In the genomic region with DNA sequence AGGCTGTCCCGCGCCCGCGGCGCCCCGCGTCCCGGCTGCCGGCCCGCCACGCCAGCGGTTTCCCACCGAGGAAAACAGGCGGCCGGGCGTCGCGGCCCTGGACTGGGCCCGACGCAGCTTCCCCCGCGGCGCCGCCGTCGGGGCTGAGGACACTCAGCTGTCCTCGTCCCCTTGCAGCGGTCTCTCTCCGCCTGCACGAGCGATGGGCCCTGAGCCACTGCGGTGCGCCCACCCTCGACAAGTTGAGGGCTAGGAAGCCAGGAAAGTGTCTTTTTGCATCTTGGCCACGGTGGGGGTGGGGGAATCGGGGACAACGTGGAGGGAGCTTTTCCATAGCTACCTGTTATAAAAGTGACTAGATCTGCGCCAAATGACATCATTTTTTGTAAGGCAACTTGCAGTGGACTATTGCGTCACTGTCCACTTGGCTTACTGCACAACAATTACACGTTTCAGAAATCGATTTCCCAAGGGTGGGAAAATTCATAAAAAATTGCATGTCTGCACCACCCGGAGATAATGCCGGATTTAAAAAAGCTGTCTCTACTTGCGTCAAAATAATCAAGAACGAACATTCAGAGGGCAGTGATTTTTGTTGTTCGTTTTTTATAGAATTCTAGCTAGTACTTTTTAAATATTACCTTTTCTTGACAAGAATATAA, we compare ENCODE assay signal across 8 cellular contexts. TPM values are rescaled to one million over a fixed set of nuclear protein-coding genes. Genes with fewer than 3 reads are reported as not detected.
DNase-seq lines count a peak whose midpoint lies in the region; ATAC-seq and TF ChIP-seq lines count a peak whose summit lies in the region.

No MANE protein-coding gene starts in this region.

- no peak for TF ChIP-seq CTCF in ascending aorta (IDR thresholded peaks at IDR 0.05)

- H3K4me2 ChIP-seq in skeletal muscle satellite cell (ENCODE audit: low read length): peak overlapping the region; percentile 82

- H3K4me3 ChIP-seq in ascending aorta: peak overlapping the region; percentile 75 to 94
- H3K4me3 ChIP-seq in iPS-18c (ENCODE audit: insufficient read depth, low read depth, low read length): peak overlapping the region; percentile 79
- peak overlapping the region; percentile 75 for H3K4me3 ChIP-seq in skeletal muscle satellite cell (ENCODE audit: low read length)

- peak overlapping the region; percentile 93 to 96 for H3K27ac ChIP-seq in ascending aorta

- H3K9me3 ChIP-seq in ascending aorta (no peaks in the 10 kb centered on the region), iPS-18c (ENCODE audit: control insufficient read depth, insufficient read depth, low read length) (no peaks in the 10 kb centered on the region), skeletal muscle satellite cell (replicated peaks; ENCODE audit: low read length) (no peaks in the 10 kb centered on the region)

- peak overlapping the region; percentile 90 for H3K9ac ChIP-seq in skeletal muscle satellite cell (ENCODE audit: low read depth, low read length)

- DNase-seq in Right ventricle myocardium superior (no peak), cardiac septum (ENCODE audit: low spot score) (no peak), NCI-H1417 (lab: John Stamatoyannopoulos, UW) (peak in 2 of 3 experiments; percentile 40 to 90), ascending aorta (ENCODE audit: low spot score in 2 of 2) (peak in 1 of 2 donors; percentile 66), NCI-H128 (lab: John Stamatoyannopoulos, UW; ENCODE audit: unreplicated experiment) (no peak)

- intact Hi-C loops in Right ventricle myocardium superior (cut with DNase I): no loop called here
- intact Hi-C loops in cardiac septum (cut with DNase I): loop anchor here (2.0 to 10.0 kb wide), 4 partner anchors 29 to 359 kb away; a partner anchor contains a TSS
- intact Hi-C loops in ascending aorta (cut with DNase I): loop anchor here (1.0 to 10.0 kb wide), 4 partner anchors 28 to 281 kb away; a partner anchor contains a TSS

- ATAC-seq in Right ventricle myocardium superior (ENCODE audit: poor library complexity): peak; percentile 56
- peak; percentile 36 for ATAC-seq in HG02642 (IDR thresholded peaks at IDR 0.05; ENCODE audit: poor library complexity, unreplicated experiment)

- no peaks in the 10 kb centered on the region for H3K36me3 ChIP-seq in ascending aorta
- no peaks in the 10 kb centered on the region for H3K36me3 ChIP-seq in skeletal muscle satellite cell (ENCODE audit: insufficient read depth, low read length)

- H3K27me3 ChIP-seq in ascending aorta (no peaks in the 10 kb centered on the region), skeletal muscle satellite cell (ENCODE audit: control insufficient read depth, insufficient read depth, low read length) (no peaks in the 10 kb centered on the region)

- H3K4me1 ChIP-seq in ascending aorta: no peaks in the 10 kb centered on the region
- no peaks in the 10 kb centered on the region for H3K4me1 ChIP-seq in skeletal muscle satellite cell (ENCODE audit: control insufficient read depth, insufficient read depth, low read length)

RNA-seq across cellular contexts. Expression of a gene that starts 1.1 kb away (rescaled TPM):
- total RNA-seq in Right ventricle myocardium superior (5.8 TPM), cardiac septum (5.1 TPM), ascending aorta (3.1 TPM)
- 7.1 and 7.2 TPM in 2 replicates for total RNA-seq in skeletal muscle satellite cell (2012; rRNA removed)

RNA-seq across cellular contexts. Expression of a gene that starts 28.9 kb away (rescaled TPM):
- total RNA-seq in Right ventricle myocardium superior (64.4 TPM), cardiac septum (105 TPM), ascending aorta (60.7 TPM)
- 251 and 286 TPM in 2 replicates for total RNA-seq in skeletal muscle satellite cell (2012; rRNA removed)

Comparison
In these comparisons a context has a peak if more than half of its experiments do, and no peak if none do; other contexts are left out.
1. DNase-seq: peak in NCI-H1417 (2 of 3); none in Right ventricle myocardium superior (single experiment), cardiac septum (single experiment) and NCI-H128 (single experiment).
2. Peak in every context shown above with its lines, with median percentiles within 50 percentile points of each other: H3K4me3 ChIP-seq.